24 cellular contexts compared by ENCODE assay signal in the genomic region with DNA sequence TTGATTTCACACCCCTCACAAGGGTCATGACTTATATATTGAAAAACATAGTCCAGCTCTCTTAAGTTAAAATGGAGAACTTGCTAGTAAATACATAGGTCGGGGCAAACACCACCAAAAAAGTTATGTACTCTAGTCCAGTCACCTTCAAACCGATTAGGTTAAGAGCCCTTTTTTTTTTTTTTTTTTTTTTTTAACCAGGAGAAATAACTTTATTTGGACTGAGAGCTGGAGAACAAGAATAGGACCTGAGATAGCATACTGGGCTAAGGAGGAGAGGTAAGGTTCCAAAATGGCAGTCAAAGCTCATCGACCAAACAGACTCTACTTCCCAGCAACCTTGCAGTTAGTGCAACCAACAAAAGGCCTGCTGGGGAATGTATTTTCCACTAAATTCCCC. TPM values are rescaled to one million over a fixed set of nuclear protein-coding genes. Genes with fewer than 3 reads are reported as not detected.
DNase-seq lines count a peak whose midpoint lies in the region; ATAC-seq, FAIRE-seq and TF ChIP-seq lines count a peak whose summit lies in the region.
"Had no signal": no experiment of that assay in that cellular context is flagged by ENCODE, and none has a peak within 500 bp of the region (broad histone marks: within the 10 kb centered on the region; RNA-seq: fewer than 3 reads in every experiment).

No MANE protein-coding gene starts in this region.

- intact Hi-C loops in MCF 10A (cut with micrococcal nuclease) (no loop called here), mammary epithelial cell (cut with micrococcal nuclease) (no loop called here), GM12878 (cut with micrococcal nuclease; ENCODE audit: unreplicated experiment) (loop anchor here (5.0 kb wide), 2 partner anchors 77 to 103 kb away; no protein-coding TSS in a partner anchor)

- H3K4me3 ChIP-seq in mammary epithelial cell (replicated peaks in 1 of 3; ENCODE audit: insufficient read depth in 1 of 3, low read depth in 2 of 3, low read length in 3 of 3) (no peak overlapping the region), GM12878 (no peak overlapping the region)
- H3K4me3 ChIP-seq: BLaER1 treated with 17β-estradiol and CSF1 and Interleukin-3, amounts not matched to agents 10 nM and 100 nM; MG63 had no signal

- no peak overlapping the region for H3K27ac ChIP-seq in mammary epithelial cell (ENCODE audit: insufficient read depth, low read depth, low read length)
- H3K27ac ChIP-seq in GM12878 (ENCODE audit: control insufficient read depth, insufficient read depth): no peak overlapping the region
- H3K27ac ChIP-seq: BLaER1 treated with 17β-estradiol and CSF1 and Interleukin-3, amounts not matched to agents 10 nM and 100 nM had no signal

- H3K9me3 ChIP-seq in mammary epithelial cell (replicated peaks; ENCODE audit: insufficient read depth, low read length): no peaks in the 10 kb centered on the region
- H3K9me3 ChIP-seq in GM12878 (replicated peaks; ENCODE audit: control insufficient read depth, insufficient read depth, low read length): no peaks in the 10 kb centered on the region
- H3K9me3 ChIP-seq: Caco-2, MG63, SK-N-SH had no signal

- no peak for TF ChIP-seq RAD21 in GM12878 (IDR thresholded peaks at IDR 0.05; ENCODE audit: insufficient read depth, low read depth, low read length)

- H3K27me3 ChIP-seq in mammary epithelial cell (ENCODE audit: insufficient read depth, low read length) (no peaks in the 10 kb centered on the region), GM12878 (replicated peaks in 1 of 2; ENCODE audit: control insufficient read depth in 2 of 2, insufficient read depth in 2 of 2, low read length in 1 of 2) (no peaks in the 10 kb centered on the region)
- H3K27me3 ChIP-seq: BLaER1 treated with 17β-estradiol and CSF1 and Interleukin-3, amounts not matched to agents 10 nM and 100 nM; MG63 had no signal

- H3K36me3 ChIP-seq in mammary epithelial cell (ENCODE audit: insufficient read depth, low read length) (no peaks in the 10 kb centered on the region), GM12878 (ENCODE audit: control insufficient read depth in 2 of 2, insufficient read depth in 2 of 2, low read length in 1 of 2) (no peaks in the 10 kb centered on the region)

- POLR2A ChIA-PET in MCF 10A (lab: Yijun Ruan, JAX): interaction anchor here (0.7 to 6.4 kb wide), 2 partner anchors 30 to 76 kb away, joined by 4 to 109 read pairs; a partner anchor contains a TSS
- POLR2A ChIA-PET in GM12878 (lab: Charles Lee): interaction anchor here (0.6 to 4.1 kb wide), 8 partner anchors 9 to 1324 kb away, joined by 3 to 18 read pairs (median 3); a partner anchor contains a TSS

- H2AFZ ChIP-seq in mammary epithelial cell (ENCODE audit: low read depth, low read length) (no peak overlapping the region), GM12878 (ENCODE audit: control insufficient read depth, low read depth, low read length) (no peak overlapping the region)

- H4K20me1 ChIP-seq in mammary epithelial cell (ENCODE audit: insufficient read depth, low read length) (no peaks in the 10 kb centered on the region), GM12878 (ENCODE audit: control insufficient read depth, insufficient read depth) (no peaks in the 10 kb centered on the region)

- no peak for FAIRE-seq in GM12878 (lab: Jason Lieb, UNC)
- FAIRE-seq: G401.6, H1 had no signal

- peaks cover 14% of the 10 kb centered on the region for H3K36me3 Mint-ChIP-seq in MCF 10A (ENCODE audit: insufficient read depth, unreplicated experiment)
- peaks cover 8% of the 10 kb centered on the region for H3K36me3 Mint-ChIP-seq in mesothelial cell of epicardium

- H3K9ac ChIP-seq in mammary epithelial cell (ENCODE audit: insufficient read depth, low read length) (no peak overlapping the region), GM12878 (ENCODE audit: control insufficient read depth, insufficient read depth, low read length) (no peak overlapping the region)
- H3K9ac ChIP-seq: BLaER1 treated with 17β-estradiol and CSF1 and Interleukin-3, amounts not matched to agents 10 nM and 100 nM; SK-N-SH had no signal

- 95% methylated on average over 3 of the region's 3 CpGs for WGBS in mammary epithelial cell (ENCODE audit: low coverage, missing lambda C conversion rate)
- WGBS in GM12878 (ENCODE audit: insufficient coverage, insufficient replicate concordance, low lambda C conversion rate, missing lambda C conversion rate): 77% methylated on average over 3 of the region's 3 CpGs

- H3K27me3 Mint-ChIP-seq in MCF 10A (ENCODE audit: insufficient read depth, unreplicated experiment): no peaks in the 10 kb centered on the region
- H3K27me3 Mint-ChIP-seq in mesothelial cell of epicardium (ENCODE audit: low read depth): no peaks in the 10 kb centered on the region

- TF ChIP-seq POLR2A in GM12878 (IDR thresholded peaks at IDR 0.05; ENCODE audit: low read depth, low read length) (no peak), erythroblast (IDR thresholded peaks at IDR 0.05; ENCODE audit: low read length) (no peak)

- CTCF ChIA-PET in MCF 10A (lab: Yijun Ruan, JAX) (interaction anchor here (0.6 kb wide), 2 partner anchors 41 to 449 kb away, joined by 3 to 4 read pairs; no protein-coding TSS in a partner anchor), mammary epithelial cell (lab: Charles Lee; ENCODE audit: low non-redundant PET) (no interaction called here), GM12878 (lab: Yijun Ruan, JAX) (interaction anchor here (0.9 to 1.6 kb wide), 5 partner anchors 11 to 145 kb away, joined by 3 to 8 read pairs (median 4); no protein-coding TSS in a partner anchor)

- H3K4me3 Mint-ChIP-seq in MCF 10A (ENCODE audit: unreplicated experiment) (no peak overlapping the region), mesothelial cell of epicardium (no peak overlapping the region)

- no peak overlapping the region for H3K4me2 ChIP-seq in mammary epithelial cell (ENCODE audit: insufficient read depth, low read depth, low read length)
- H3K4me2 ChIP-seq in GM12878 (ENCODE audit: control insufficient read depth, insufficient read depth): no peak overlapping the region
- H3K4me2 ChIP-seq: SK-N-SH had no signal

- ATAC-seq in GM12878: no peak
- ATAC-seq: CD8-positive, alpha-beta T cell; HCT116; PC-3 had no signal

- no peak for TF ChIP-seq CTCF in MCF 10A (IDR thresholded peaks at IDR 0.05; ENCODE audit: unreplicated experiment)
- TF ChIP-seq CTCF in mammary epithelial cell (conservative IDR thresholded peaks at IDR 0.05 in 1 of 2, IDR thresholded peaks at IDR 0.05 in 1 of 2; ENCODE audit: extremely low read depth in 1 of 2, insufficient read depth in 1 of 2, low read depth in 1 of 2, low read length in 2 of 2): no peak
- TF ChIP-seq CTCF in GM12878 (IDR thresholded peaks at IDR 0.05 in 2 of 3, conservative IDR thresholded peaks at IDR 0.05 in 1 of 3; ENCODE audit: control insufficient read depth in 2 of 3, extremely low read depth in 1 of 3, insufficient read depth in 1 of 3, low read depth in 3 of 3, low read length in 3 of 3): no peak
- TF ChIP-seq CTCF in mesothelial cell of epicardium (IDR thresholded peaks at IDR 0.05; ENCODE audit: unreplicated experiment): no peak

- peaks cover 6% of the 10 kb centered on the region for H3K4me1 ChIP-seq in mammary epithelial cell (ENCODE audit: insufficient read depth, low read length)
- H3K4me1 ChIP-seq in GM12878 (ENCODE audit: control insufficient read depth, insufficient read depth, low read length): peaks cover 3% of the 10 kb centered on the region; the same call in 1 of the 2 replicates

- in situ Hi-C loops in mammary epithelial cell (cut with MboI; ENCODE audit: low sequenced_read_pairs in 2 of 2): loop anchor here in 1 of 2 donors (10.0 kb wide), 1 partner anchor 74 kb away; a partner anchor contains a TSS
- in situ Hi-C loops in GM12878 (cut with MboI): no loop called here
- in situ Hi-C loops in ACHN (cut with HindIII; ENCODE audit: low pct_ligation_motif_present, low pct_unique_long_range_greater_than_20kb, low sequenced_read_pairs): no loop called here

- H3K27ac Mint-ChIP-seq in MCF 10A (ENCODE audit: low read depth, unreplicated experiment) (peak overlapping the region; percentile 11), mesothelial cell of epicardium (peak overlapping the region; percentile 69)

- DNase-seq in MCF 10A (ENCODE audit: unreplicated experiment): no peak
- no peak for DNase-seq in mammary epithelial cell
- DNase-seq in GM12878 (ENCODE audit: low read depth, low spot score): no peak
- no peak for DNase-seq in mesothelial cell of epicardium (ENCODE audit: low spot score in 2 of 2, unreplicated experiment in 2 of 2)
- DNase-seq in activated T-cell treated with anti-CD3 and anti-CD28 coated beads, Interleukin-2, amount 50 U/mL, for 1 hour: no peak
- DNase-seq in erythroblast (lab: John Stamatoyannopoulos, UW): no peak
- no peak for DNase-seq in ACHN
- DNase-seq: AML-193; Caco-2; CD8-positive, alpha-beta T cell; Kasumi-1; MG63; NCI-H1105 treated with DMSO at 0.1 percent for 48 hours; NCI-H2029; NCI-H446; NCI-H524 treated with DMSO at 0.1 percent for 48 hours; NCI-H774; NK-92 treated with Interleukin-12 subunit alpha and Interleukin-12 subunit beta, amount 100 ng/mL, for 24 hours; PC-3; SK-N-SH had no signal

- SMC1A ChIA-PET in GM12878 (lab: Charles Lee; ENCODE audit: uncharacterized antibody, unreplicated experiment): interaction anchor here (1.0 to 4.0 kb wide), 9 partner anchors 8 to 196 kb away, joined by 3 to 25 read pairs (median 4); no protein-coding TSS in a partner anchor

- BruUV-seq in MCF 10A (replicated peaks; lab: Mats Ljungman, UMichigan) (no TSS peak), mammary epithelial cell (replicated peaks; lab: Mats Ljungman, UMichigan) (no TSS peak), GM12878 (replicated peaks; lab: Mats Ljungman, UMichigan) (no TSS peak)

- peaks cover 20% of the 10 kb centered on the region for H3K4me1 Mint-ChIP-seq in MCF 10A (ENCODE audit: insufficient read depth, unreplicated experiment)
- H3K4me1 Mint-ChIP-seq in mesothelial cell of epicardium: peaks cover 29% of the 10 kb centered on the region

- H3K79me2 ChIP-seq in mammary epithelial cell (ENCODE audit: insufficient read depth, low read length) (peaks cover 82% of the 10 kb centered on the region), GM12878 (ENCODE audit: control insufficient read depth, insufficient read depth, low read length) (peaks cover 35% of the 10 kb centered on the region)

- H3K9me3 Mint-ChIP-seq in MCF 10A (ENCODE audit: unreplicated experiment) (peaks cover 7% of the 10 kb centered on the region), mesothelial cell of epicardium (peaks cover 5% of the 10 kb centered on the region)
- H3K9me3 Mint-ChIP-seq: CD8-positive, alpha-beta T cell had no signal

- dilution Hi-C loops in mammary epithelial cell (cut with HindIII; ENCODE audit: low sequenced_read_pairs): no loop called here

- no peak for TF ChIP-seq EP300 in GM12878 (IDR thresholded peaks at IDR 0.05; ENCODE audit: borderline replicate concordance in 1 of 2, control insufficient read depth in 1 of 2, low read depth in 2 of 2, low read length in 2 of 2)

- RAD21 ChIA-PET in GM12878 (lab: Charles Lee; ENCODE audit: unreplicated experiment): interaction anchor here (0.6 to 1.3 kb wide), 6 partner anchors 27 to 196 kb away, joined by 3 to 4 read pairs (median 4); no protein-coding TSS in a partner anchor

RNA-seq across cellular contexts. Expression of a gene that starts 3.9 kb away (rescaled TPM):
- 50.3 and 72.8 TPM in 2 replicates for total RNA-seq in MCF 10A (2022)
- 10 to 100 TPM; 58.2 to 59.7 TPM for total RNA-seq in mammary epithelial cell
- 21.2 TPM for polyA plus RNA-seq in mammary epithelial cell
- 38.5 TPM for polyA minus RNA-seq in mammary epithelial cell
- total RNA-seq in GM12878 (2013; cell fraction: nucleolus; rRNA removed): 32.5 and 34.9 TPM in 2 replicates
- total RNA-seq in GM12878 (2014; rRNA removed): 24.3 and 29.1 TPM in 2 replicates
- 20.1 and 22.4 TPM in 2 replicates for total RNA-seq in GM12878 (2014; rRNA removed; fragmentation: Illumina TruSeq; extraction: Trizol)
- 21.9 and 25.1 TPM in 2 replicates for total RNA-seq in GM12878 (2021)
- polyA plus RNA-seq in GM12878 (2011; ENCODE audit: low read depth): 8.3 TPM
- polyA plus RNA-seq in GM12878 (2011; rRNA removed): 31.0 and 44.7 TPM in 2 replicates
- polyA plus RNA-seq in GM12878 (2011; cell fraction: cytosol; rRNA removed): 12.6 and 16.7 TPM in 2 replicates
- polyA plus RNA-seq in GM12878 (2011; cell fraction: nucleus; rRNA removed): 18.6 and 19.4 TPM in 2 replicates
- 16.4 and 18.9 TPM in 2 replicates for polyA plus RNA-seq in GM12878 (2012)
- 15.2 and 19.3 TPM in 2 replicates for polyA plus RNA-seq in GM12878 (2014; fragmentation: Illumina TruSeq; extraction: Trizol)
- 10 to 100 TPM in 1 of 2 experiments, 1 to 10 TPM in 1; 8.0 to 11.0 TPM for polyA plus RNA-seq in GM12878 (2014; fragmentation: Nextera tagmentation; extraction: Ambion mirVana)
- polyA plus RNA-seq in GM12878 (2014; rRNA removed): 27.0 and 27.1 TPM in 2 replicates
- 10 to 100 TPM; 20.4 to 20.6 TPM for polyA plus RNA-seq in GM12878 (2016; fragmentation: Nextera tagmentation; extraction: Ambion mirVana)
- 12.7 and 14.1 TPM in 2 replicates for polyA minus RNA-seq in GM12878 (2011; rRNA and poly(A)+ RNA removed)
- polyA minus RNA-seq in GM12878 (2011; cell fraction: cytosol; rRNA and poly(A)+ RNA removed): 9.8 and 9.9 TPM in 2 replicates
- 8.5 and 12.7 TPM in 2 replicates for polyA minus RNA-seq in GM12878 (2011; cell fraction: nucleus; rRNA and poly(A)+ RNA removed)
- 59.2 to 64.5 TPM (median 63.5 TPM) in 3 replicates for total RNA-seq in mesothelial cell of epicardium

RNA-seq across cellular contexts. Expression of a gene that starts 45.3 kb away (rescaled TPM):
- total RNA-seq in MCF 10A (2022) (55.4 and 61.1 TPM in 2 replicates), mammary epithelial cell (10 to 100 TPM; 39.5 to 68.7 TPM), GM12878 (2014; rRNA removed) (101 and 102 TPM in 2 replicates), GM12878 (2014; rRNA removed; fragmentation: Illumina TruSeq; extraction: Trizol) (96.5 and 106 TPM in 2 replicates), GM12878 (2021) (91.3 and 94.2 TPM in 2 replicates), mesothelial cell of epicardium (84.9 to 89.6 TPM (median 85.5 TPM) in 3 replicates)
- polyA plus RNA-seq in mammary epithelial cell (59.5 TPM), GM12878 (2011; rRNA removed) (93.6 and 157 TPM in 2 replicates), GM12878 (2014; fragmentation: Illumina TruSeq; extraction: Trizol) (127 and 135 TPM in 2 replicates), GM12878 (2014; fragmentation: Nextera tagmentation; extraction: Ambion mirVana) (10 to 100 TPM; 15.6 to 24.1 TPM), GM12878 (2014; rRNA removed) (63.8 and 78.9 TPM in 2 replicates), GM12878 (2016; fragmentation: Nextera tagmentation; extraction: Ambion mirVana) (10 to 100 TPM; 15.7 to 16.6 TPM)
- polyA minus RNA-seq in mammary epithelial cell: 150 TPM
- 297 and 334 TPM in 2 replicates for total RNA-seq in GM12878 (2013; cell fraction: nucleolus; rRNA removed)
- 37.7 TPM for polyA plus RNA-seq in GM12878 (2011; ENCODE audit: low read depth)
- 167 and 190 TPM in 2 replicates for polyA plus RNA-seq in GM12878 (2011; cell fraction: cytosol; rRNA removed)
- polyA plus RNA-seq in GM12878 (2011; cell fraction: nucleus; rRNA removed): 172 and 245 TPM in 2 replicates
- polyA plus RNA-seq in GM12878 (2012): 46.8 and 47.7 TPM in 2 replicates
- 392 and 436 TPM in 2 replicates for polyA minus RNA-seq in GM12878 (2011; rRNA and poly(A)+ RNA removed)
- 76.6 and 77.9 TPM in 2 replicates for polyA minus RNA-seq in GM12878 (2011; cell fraction: cytosol; rRNA and poly(A)+ RNA removed)
- 140 and 188 TPM in 2 replicates for polyA minus RNA-seq in GM12878 (2011; cell fraction: nucleus; rRNA and poly(A)+ RNA removed)
